Comparison of ENCODE assay signal across 8 cellular contexts in genomic region chr2:222861411-222862067, GRCh38. TPM values are rescaled to one million over a fixed set of nuclear protein-coding genes. Genes with fewer than 3 reads are reported as not detected.
A peak's percentile ranks its signal among the peaks of the same experiment; 100 is the strongest.
DNase-seq lines count a peak whose midpoint lies in the region; ATAC-seq and TF ChIP-seq lines count a peak whose summit lies in the region.

No MANE protein-coding gene starts in this region.

- H3K36me3 Mint-ChIP-seq in activated B cell treated with CpG ODN at 0.5 μM for 24 hours (ENCODE audit: low read depth): peaks cover 5% of the 10 kb centered on the region

- ATAC-seq in HG03460 (IDR thresholded peaks at IDR 0.05; ENCODE audit: unreplicated experiment) (peak; percentile 33), activated B cell treated with CpG ODN at 0.5 μM for 24 hours (ENCODE audit: low read depth) (no peak), lung (ENCODE audit: insufficient read depth, low FRiP score) (peak; percentile 48)

- CTCF ChIA-PET in AG04450 (lab: Charles Lee): interaction anchor here (0.5 to 2.8 kb wide), 13 partner anchors 14 to 173 kb away, joined by 3 to 35 read pairs (median 6); no protein-coding TSS in a partner anchor
- CTCF ChIA-PET in activated B cell treated with CpG ODN at 0.5 μM for 24 hours (lab: Charles Lee): interaction anchor here (0.7 to 2.0 kb wide), 6 partner anchors 42 to 171 kb away, joined by 3 to 9 read pairs (median 4); no protein-coding TSS in a partner anchor

- no peaks in the 10 kb centered on the region for H3K9me3 ChIP-seq in AG04450 (ENCODE audit: control insufficient read depth, insufficient read depth, low read length)
- H3K9me3 ChIP-seq in lung (ENCODE audit: control insufficient read depth in 2 of 2, insufficient read depth in 1 of 2, low read length in 1 of 2): no peaks in the 10 kb centered on the region

- no peaks in the 10 kb centered on the region for H3K27me3 Mint-ChIP-seq in activated B cell treated with CpG ODN at 0.5 μM for 24 hours

- WGBS in lung, 2 donors: 1% methylated on average over 35 to 42 of the region's 42 CpGs

- H3K27ac ChIP-seq in AG04450 (ENCODE audit: low read depth, low read length): peak overlapping the region; percentile 35
- H3K27ac ChIP-seq in lung (ENCODE audit: low read depth in 1 of 2, low read length in 1 of 2): peak overlapping the region; percentile 94 to 98

- no peaks in the 10 kb centered on the region for H3K36me3 ChIP-seq in lung (ENCODE audit: control insufficient read depth in 2 of 2, insufficient read depth in 2 of 2, low read length in 2 of 2)

- H3K4me1 Mint-ChIP-seq in activated B cell treated with CpG ODN at 0.5 μM for 24 hours: peaks cover 7% of the 10 kb centered on the region

- H3K27ac Mint-ChIP-seq in activated B cell treated with CpG ODN at 0.5 μM for 24 hours: peak overlapping the region; percentile 87

- POLR2A ChIA-PET in AG04450 (lab: Yijun Ruan, JAX) (interaction anchor here (0.8 to 1.3 kb wide), 3 partner anchors 17 to 65 kb away, joined by 3 to 9 read pairs (median 3); no protein-coding TSS in a partner anchor), activated B cell treated with CpG ODN at 0.5 μM for 24 hours (lab: Charles Lee) (interaction anchor here (0.5 to 4.8 kb wide), 6 partner anchors 14 to 139 kb away, joined by 3 to 25 read pairs (median 3); no protein-coding TSS in a partner anchor)

- H3K4me1 ChIP-seq in lung (ENCODE audit: control insufficient read depth in 2 of 2, insufficient read depth in 2 of 2, low read length in 2 of 2): peaks cover 7 to 31% of the 10 kb centered on the region in 2 donors

- no peak for DNase-seq in AG04450 (ENCODE audit: low read depth, low spot score)
- peak; percentile 45 for DNase-seq in GM19238 (ENCODE audit: insufficient read length, low spot score)
- no peak for DNase-seq in activated B cell treated with CpG ODN at 0.5 μM for 24 hours
- peak; percentile 53 for DNase-seq in cerebellum (ENCODE audit: low spot score)
- DNase-seq in lung (ENCODE audit: low spot score): peak; percentile 39
- peak; percentile 11 for DNase-seq in stimulated activated CD8-positive, alpha-beta memory T cell treated with anti-CD3 and anti-CD28 coated beads, Interleukin-4, amount 100 ng/mL, for 24 hours (ENCODE audit: low read depth)
- DNase-seq in 8988T: no peak

- intact Hi-C loops in activated B cell treated with CpG ODN at 0.5 μM for 24 hours (cut with micrococcal nuclease): loop anchor here (1.0 to 5.0 kb wide), 8 partner anchors 8 to 1095 kb away; partner anchors contain the start of genes AP1S3, MRPL44 and SGPP2

- no peaks in the 10 kb centered on the region for H3K9me3 Mint-ChIP-seq in activated B cell treated with CpG ODN at 0.5 μM for 24 hours

- H3K27me3 ChIP-seq in AG04450 (ENCODE audit: control insufficient read depth, insufficient read depth, low read length): no peaks in the 10 kb centered on the region
- no peaks in the 10 kb centered on the region for H3K27me3 ChIP-seq in lung (ENCODE audit: control insufficient read depth, insufficient read depth)

- TF ChIP-seq CTCF in AG04450 (IDR thresholded peaks at IDR 0.05; ENCODE audit: low read depth, low read length) (no peak), activated B cell treated with CpG ODN at 0.5 μM for 24 hours (IDR thresholded peaks at IDR 0.05) (no peak), lung (IDR thresholded peaks at IDR 0.05; ENCODE audit: control extremely low read depth, extremely low read depth) (no peak)

- H3K4me3 ChIP-seq in AG04450 (ENCODE audit: low read depth, low read length): peak overlapping the region; percentile 93
- peak overlapping the region; percentile 87 for H3K4me3 ChIP-seq in lung

- H3K4me3 Mint-ChIP-seq in activated B cell treated with CpG ODN at 0.5 μM for 24 hours: no peak overlapping the region

RNA-seq across cellular contexts. Expression of gene ACSL3, which starts 0.7 kb away (rescaled TPM):
- polyA plus RNA-seq in AG04450 (2011; rRNA removed) (80.9 and 88.9 TPM in 2 replicates), lung (10 to 100 TPM; 22.2 to 50.9 TPM)
- 89.4 and 110 TPM in 2 replicates for polyA minus RNA-seq in AG04450 (2011; rRNA and poly(A)+ RNA removed)
- total RNA-seq in activated B cell treated with CpG ODN at 0.5 μM for 24 hours (40.6 and 41.2 TPM in 2 replicates), cerebellum (121 TPM), lung (100 to 1,000 TPM in 1 of 2 donors, 10 to 100 TPM in 1; 67.5 to 154 TPM)

Comparison
In these comparisons a context has a peak if more than half of its experiments do, and no peak if none do; other contexts are left out.
1. DNase-seq: peak in GM19238 (single experiment), cerebellum (single experiment), lung (single experiment) and stimulated activated CD8-positive, alpha-beta memory T cell treated with anti-CD3 and anti-CD28 coated beads, Interleukin-4, amount 100 ng/mL, for 24 hours (single experiment); none in AG04450 (single experiment), activated B cell treated with CpG ODN at 0.5 μM for 24 hours (single experiment) and 8988T (single experiment).